16 cellular contexts compared by ENCODE assay signal in the genomic region with DNA sequence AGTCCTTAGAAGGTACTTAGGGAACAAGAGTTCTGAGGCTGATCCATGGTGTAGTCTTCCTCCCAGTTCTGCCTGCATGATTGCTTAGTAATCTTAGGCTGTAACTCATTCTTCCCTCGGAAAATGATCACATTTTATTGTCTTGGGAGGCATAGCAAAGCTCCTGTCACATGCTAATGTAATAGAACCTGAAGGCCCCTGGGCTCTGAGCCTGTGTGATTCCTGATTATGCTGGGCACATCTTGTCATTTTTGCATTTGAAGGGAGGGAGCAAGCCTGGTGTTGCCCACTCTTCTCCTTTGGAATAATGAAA.
"Had no signal": no experiment of that assay in that cellular context is flagged by ENCODE, and none has a peak within 500 bp of the region (broad histone marks: within the 10 kb centered on the region; RNA-seq: fewer than 3 reads in every experiment).

No MANE protein-coding gene starts in this region.

- H3K27ac Mint-ChIP-seq: activated CD4-positive, alpha-beta T cell treated with anti-CD3 and anti-CD28 coated beads, Interleukin-2, amount 10 ng/mL, durations not matched to agents 7 days and 5 days; activated naive CD8-positive, alpha-beta T cell treated with anti-CD3 and anti-CD28 coated beads for 36 hours; activated T-helper 1 cell treated with anti-CD3 and anti-CD28 coated beads, Interleukin-12 subunit alpha, Interleukin-12 subunit beta, Interleukin-2, Interleukin-4 antibody, amounts not matched to agents 30 ng/mL and 10 ng/mL and 1 ng/mL, durations not matched to agents 14 hours and 24 hours and 36 hours; effector memory CD8-positive, alpha-beta T cell; naive thymus-derived CD4-positive, alpha-beta T cell; type B pancreatic cell had no signal

- H3K4me1 ChIP-seq: foreskin keratinocyte, psoas muscle had no signal

- H3K4me3 ChIP-seq: lung, mucosa of descending colon, psoas muscle, right lobe of liver, smooth muscle cell had no signal

- H3K4me3 Mint-ChIP-seq: activated CD4-positive, alpha-beta T cell treated with anti-CD3 and anti-CD28 coated beads, Interleukin-2, amount 10 ng/mL, durations not matched to agents 7 days and 5 days; activated naive CD8-positive, alpha-beta T cell treated with anti-CD3 and anti-CD28 coated beads for 36 hours; activated T-helper 1 cell treated with anti-CD3 and anti-CD28 coated beads, Interleukin-12 subunit alpha, Interleukin-12 subunit beta, Interleukin-2, Interleukin-4 antibody, amounts not matched to agents 30 ng/mL and 10 ng/mL and 1 ng/mL, durations not matched to agents 14 hours and 24 hours and 36 hours; effector memory CD8-positive, alpha-beta T cell; naive thymus-derived CD4-positive, alpha-beta T cell; type B pancreatic cell had no signal

- H3K9me3 Mint-ChIP-seq: activated CD4-positive, alpha-beta T cell treated with anti-CD3 and anti-CD28 coated beads, Interleukin-2, amount 10 ng/mL, durations not matched to agents 7 days and 5 days; activated T-helper 1 cell treated with anti-CD3 and anti-CD28 coated beads, Interleukin-12 subunit alpha, Interleukin-12 subunit beta, Interleukin-2, Interleukin-4 antibody, amounts not matched to agents 30 ng/mL and 10 ng/mL and 1 ng/mL, durations not matched to agents 14 hours and 24 hours and 36 hours; type B pancreatic cell had no signal

- H3K36me3 Mint-ChIP-seq: activated naive CD8-positive, alpha-beta T cell treated with anti-CD3 and anti-CD28 coated beads for 36 hours; naive thymus-derived CD4-positive, alpha-beta T cell had no signal

- H3K27me3 ChIP-seq: foreskin keratinocyte, right lobe of liver had no signal

- H3K27ac ChIP-seq: foreskin keratinocyte, psoas muscle, right lobe of liver had no signal

- H3K9me3 ChIP-seq: mucosa of descending colon, psoas muscle, right lobe of liver had no signal

- H3K36me3 ChIP-seq: right lobe of liver had no signal

- DNase-seq: activated CD4-positive, alpha-beta T cell treated with anti-CD3 and anti-CD28 coated beads, Interleukin-2, amount 10 ng/mL, durations not matched to agents 7 days and 5 days; activated CD8-positive, alpha-beta memory T cell treated with anti-CD3 and anti-CD28 coated beads for 24 hours; activated naive CD8-positive, alpha-beta T cell treated with anti-CD3 and anti-CD28 coated beads for 36 hours; anterior cingulate cortex; effector memory CD8-positive, alpha-beta T cell; foreskin keratinocyte; left colon; mucosa of descending colon; naive thymus-derived CD4-positive, alpha-beta T cell; psoas muscle; right lobe of liver; stimulated activated naive CD8-positive, alpha-beta T cell treated with anti-CD3 and anti-CD28 coated beads, Interleukin-15, Interleukin-2, amounts not matched to agents 100 U/mL and 50 U/mL, for 24 hours had no signal

- ATAC-seq: effector memory CD8-positive, alpha-beta T cell; foreskin keratinocyte; naive thymus-derived CD4-positive, alpha-beta T cell; psoas muscle; right lobe of liver; stimulated activated naive CD8-positive, alpha-beta T cell treated with anti-CD3 and anti-CD28 coated beads, Interleukin-15, Interleukin-2, amounts not matched to agents 100 U/mL and 50 U/mL, for 24 hours had no signal
